ENCODE assay signal across 1 cellular context in the genomic region with DNA sequence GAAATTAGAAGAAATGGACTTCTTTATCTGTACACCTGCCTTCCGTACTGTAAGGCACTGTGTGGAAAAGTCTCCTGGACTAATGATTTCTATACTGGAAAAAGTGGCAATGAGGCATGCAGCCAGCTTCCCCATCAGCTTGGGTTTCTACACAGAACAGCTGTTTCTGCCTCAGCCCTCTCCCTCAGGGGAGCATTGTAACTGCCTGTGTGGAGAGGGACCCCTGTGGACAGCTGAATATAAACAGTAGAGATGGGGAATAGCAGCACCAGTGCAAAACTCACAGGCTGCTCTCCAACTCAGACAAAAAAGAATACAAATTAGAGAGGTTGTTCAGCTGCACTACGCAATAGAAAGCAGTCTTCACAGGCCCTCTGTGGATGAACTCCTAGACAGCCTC.
TF ChIP-seq lines count a peak whose summit lies in the region.

No MANE protein-coding gene starts in this region.

TF ChIP-seq in GM23338, 12 proteins besides CTCF, POLR2A, EP300 and RAD21 (continued from another document):
- TF ChIP-seq, protein P1, sequence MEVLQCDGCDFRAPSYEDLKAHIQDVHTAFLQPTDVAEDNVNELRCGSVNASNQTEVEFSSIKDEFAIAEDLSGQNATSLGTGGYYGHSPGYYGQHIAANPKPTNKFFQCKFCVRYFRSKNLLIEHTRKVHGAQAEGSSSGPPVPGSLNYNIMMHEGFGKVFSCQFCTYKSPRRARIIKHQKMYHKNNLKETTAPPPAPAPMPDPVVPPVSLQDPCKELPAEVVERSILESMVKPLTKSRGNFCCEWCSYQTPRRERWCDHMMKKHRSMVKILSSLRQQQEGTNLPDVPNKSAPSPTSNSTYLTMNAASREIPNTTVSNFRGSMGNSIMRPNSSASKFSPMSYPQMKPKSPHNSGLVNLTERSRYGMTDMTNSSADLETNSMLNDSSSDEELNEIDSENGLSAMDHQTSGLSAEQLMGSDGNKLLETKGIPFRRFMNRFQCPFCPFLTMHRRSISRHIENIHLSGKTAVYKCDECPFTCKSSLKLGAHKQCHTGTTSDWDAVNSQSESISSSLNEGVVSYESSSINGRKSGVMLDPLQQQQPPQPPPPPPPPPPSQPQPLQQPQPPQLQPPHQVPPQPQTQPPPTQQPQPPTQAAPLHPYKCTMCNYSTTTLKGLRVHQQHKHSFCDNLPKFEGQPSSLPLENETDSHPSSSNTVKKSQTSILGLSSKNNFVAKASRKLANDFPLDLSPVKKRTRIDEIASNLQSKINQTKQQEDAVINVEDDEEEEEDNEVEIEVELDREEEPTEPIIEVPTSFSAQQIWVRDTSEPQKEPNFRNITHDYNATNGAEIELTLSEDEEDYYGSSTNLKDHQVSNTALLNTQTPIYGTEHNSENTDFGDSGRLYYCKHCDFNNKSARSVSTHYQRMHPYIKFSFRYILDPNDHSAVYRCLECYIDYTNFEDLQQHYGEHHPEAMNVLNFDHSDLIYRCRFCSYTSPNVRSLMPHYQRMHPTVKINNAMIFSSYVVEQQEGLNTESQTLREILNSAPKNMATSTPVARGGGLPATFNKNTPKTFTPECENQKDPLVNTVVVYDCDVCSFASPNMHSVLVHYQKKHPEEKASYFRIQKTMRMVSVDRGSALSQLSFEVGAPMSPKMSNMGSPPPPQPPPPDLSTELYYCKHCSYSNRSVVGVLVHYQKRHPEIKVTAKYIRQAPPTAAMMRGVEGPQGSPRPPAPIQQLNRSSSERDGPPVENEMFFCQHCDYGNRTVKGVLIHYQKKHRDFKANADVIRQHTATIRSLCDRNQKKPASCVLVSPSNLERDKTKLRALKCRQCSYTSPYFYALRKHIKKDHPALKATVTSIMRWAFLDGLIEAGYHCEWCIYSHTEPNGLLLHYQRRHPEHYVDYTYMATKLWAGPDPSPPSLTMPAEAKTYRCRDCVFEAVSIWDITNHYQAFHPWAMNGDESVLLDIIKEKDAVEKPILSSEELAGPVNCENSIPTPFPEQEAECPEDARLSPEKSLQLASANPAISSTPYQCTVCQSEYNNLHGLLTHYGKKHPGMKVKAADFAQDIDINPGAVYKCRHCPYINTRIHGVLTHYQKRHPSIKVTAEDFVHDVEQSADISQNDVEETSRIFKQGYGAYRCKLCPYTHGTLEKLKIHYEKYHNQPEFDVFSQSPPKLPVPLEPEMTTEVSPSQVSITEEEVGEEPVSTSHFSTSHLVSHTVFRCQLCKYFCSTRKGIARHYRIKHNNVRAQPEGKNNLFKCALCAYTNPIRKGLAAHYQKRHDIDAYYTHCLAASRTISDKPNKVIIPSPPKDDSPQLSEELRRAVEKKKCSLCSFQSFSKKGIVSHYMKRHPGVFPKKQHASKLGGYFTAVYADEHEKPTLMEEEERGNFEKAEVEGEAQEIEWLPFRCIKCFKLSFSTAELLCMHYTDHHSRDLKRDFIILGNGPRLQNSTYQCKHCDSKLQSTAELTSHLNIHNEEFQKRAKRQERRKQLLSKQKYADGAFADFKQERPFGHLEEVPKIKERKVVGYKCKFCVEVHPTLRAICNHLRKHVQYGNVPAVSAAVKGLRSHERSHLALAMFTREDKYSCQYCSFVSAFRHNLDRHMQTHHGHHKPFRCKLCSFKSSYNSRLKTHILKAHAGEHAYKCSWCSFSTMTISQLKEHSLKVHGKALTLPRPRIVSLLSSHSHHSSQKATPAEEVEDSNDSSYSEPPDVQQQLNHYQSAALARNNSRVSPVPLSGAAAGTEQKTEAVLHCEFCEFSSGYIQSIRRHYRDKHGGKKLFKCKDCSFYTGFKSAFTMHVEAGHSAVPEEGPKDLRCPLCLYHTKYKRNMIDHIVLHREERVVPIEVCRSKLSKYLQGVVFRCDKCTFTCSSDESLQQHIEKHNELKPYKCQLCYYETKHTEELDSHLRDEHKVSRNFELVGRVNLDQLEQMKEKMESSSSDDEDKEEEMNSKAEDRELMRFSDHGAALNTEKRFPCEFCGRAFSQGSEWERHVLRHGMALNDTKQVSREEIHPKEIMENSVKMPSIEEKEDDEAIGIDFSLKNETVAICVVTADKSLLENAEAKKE (CRISPR knock-in tag; IDR thresholded peaks at IDR 0.05), result no peak
- no peak for TF ChIP-seq ZNF331 (CRISPR knock-in tag; IDR thresholded peaks at IDR 0.05; ENCODE audit: low read depth)
- TF ChIP-seq STAT1 (IDR thresholded peaks at IDR 0.05; ENCODE audit: unreplicated experiment), result no peak
- TF ChIP-seq EZH2 (IDR thresholded peaks at IDR 0.05; ENCODE audit: low read depth, unreplicated experiment), result no peak
- no peak for TF ChIP-seq REST (IDR thresholded peaks at IDR 0.05; ENCODE audit: unreplicated experiment)
- no peak for TF ChIP-seq EZH2phosphoT487 (IDR thresholded peaks at IDR 0.05; ENCODE audit: unreplicated experiment)
- TF ChIP-seq ETS1 (IDR thresholded peaks at IDR 0.05), result no peak
- TF ChIP-seq CREB1 (CRISPR knock-in tag; IDR thresholded peaks at IDR 0.05; ENCODE audit: low read depth), result no peak
- no peak for TF ChIP-seq POLR2AphosphoS5 (IDR thresholded peaks at IDR 0.05; ENCODE audit: low read depth)
- TF ChIP-seq NANOG (IDR thresholded peaks at IDR 0.05; ENCODE audit: borderline replicate concordance), result no peak
- TF ChIP-seq JUNB (IDR thresholded peaks at IDR 0.05; ENCODE audit: unreplicated experiment), result no peak
